Comparison of ENCODE assay signal across 1 cellular context in the genomic region with DNA sequence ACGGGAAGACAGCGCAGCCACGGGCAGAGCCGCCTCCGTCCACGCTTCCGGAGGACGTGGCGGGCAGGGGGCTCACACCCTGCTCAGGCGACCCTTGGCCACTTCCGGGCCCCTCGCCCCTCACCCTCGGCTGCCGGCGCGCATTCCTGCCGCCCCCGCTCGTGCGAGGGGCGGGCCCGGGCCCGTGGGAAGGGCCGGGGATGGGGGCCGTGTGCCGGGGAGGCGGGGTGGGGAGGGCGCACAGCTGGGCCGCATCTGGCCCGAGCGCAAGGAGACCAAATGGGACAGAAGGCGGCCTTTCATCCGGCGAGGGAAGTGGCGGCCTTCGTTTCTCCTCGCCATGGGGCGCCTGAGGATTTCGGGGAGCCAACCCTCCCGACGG.
TF ChIP-seq lines count a peak whose summit lies in the region.

No MANE protein-coding gene starts in this region.

TF ChIP-seq in GM23338, 12 proteins besides CTCF, POLR2A, EP300 and RAD21 (continued from another document):
- no peak for TF ChIP-seq ZNF462 (CRISPR knock-in tag; IDR thresholded peaks at IDR 0.05)
- TF ChIP-seq, protein P1, sequence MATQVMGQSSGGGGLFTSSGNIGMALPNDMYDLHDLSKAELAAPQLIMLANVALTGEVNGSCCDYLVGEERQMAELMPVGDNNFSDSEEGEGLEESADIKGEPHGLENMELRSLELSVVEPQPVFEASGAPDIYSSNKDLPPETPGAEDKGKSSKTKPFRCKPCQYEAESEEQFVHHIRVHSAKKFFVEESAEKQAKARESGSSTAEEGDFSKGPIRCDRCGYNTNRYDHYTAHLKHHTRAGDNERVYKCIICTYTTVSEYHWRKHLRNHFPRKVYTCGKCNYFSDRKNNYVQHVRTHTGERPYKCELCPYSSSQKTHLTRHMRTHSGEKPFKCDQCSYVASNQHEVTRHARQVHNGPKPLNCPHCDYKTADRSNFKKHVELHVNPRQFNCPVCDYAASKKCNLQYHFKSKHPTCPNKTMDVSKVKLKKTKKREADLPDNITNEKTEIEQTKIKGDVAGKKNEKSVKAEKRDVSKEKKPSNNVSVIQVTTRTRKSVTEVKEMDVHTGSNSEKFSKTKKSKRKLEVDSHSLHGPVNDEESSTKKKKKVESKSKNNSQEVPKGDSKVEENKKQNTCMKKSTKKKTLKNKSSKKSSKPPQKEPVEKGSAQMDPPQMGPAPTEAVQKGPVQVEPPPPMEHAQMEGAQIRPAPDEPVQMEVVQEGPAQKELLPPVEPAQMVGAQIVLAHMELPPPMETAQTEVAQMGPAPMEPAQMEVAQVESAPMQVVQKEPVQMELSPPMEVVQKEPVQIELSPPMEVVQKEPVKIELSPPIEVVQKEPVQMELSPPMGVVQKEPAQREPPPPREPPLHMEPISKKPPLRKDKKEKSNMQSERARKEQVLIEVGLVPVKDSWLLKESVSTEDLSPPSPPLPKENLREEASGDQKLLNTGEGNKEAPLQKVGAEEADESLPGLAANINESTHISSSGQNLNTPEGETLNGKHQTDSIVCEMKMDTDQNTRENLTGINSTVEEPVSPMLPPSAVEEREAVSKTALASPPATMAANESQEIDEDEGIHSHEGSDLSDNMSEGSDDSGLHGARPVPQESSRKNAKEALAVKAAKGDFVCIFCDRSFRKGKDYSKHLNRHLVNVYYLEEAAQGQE (IDR thresholded peaks at IDR 0.05; ENCODE audit: unreplicated experiment) = no peak
- TF ChIP-seq JUNB (IDR thresholded peaks at IDR 0.05; ENCODE audit: unreplicated experiment) = no peak
- TF ChIP-seq CREB1 (CRISPR knock-in tag; IDR thresholded peaks at IDR 0.05; ENCODE audit: low read depth) = no peak
- no peak for TF ChIP-seq NANOG (IDR thresholded peaks at IDR 0.05; ENCODE audit: borderline replicate concordance)
- TF ChIP-seq, protein P2, sequence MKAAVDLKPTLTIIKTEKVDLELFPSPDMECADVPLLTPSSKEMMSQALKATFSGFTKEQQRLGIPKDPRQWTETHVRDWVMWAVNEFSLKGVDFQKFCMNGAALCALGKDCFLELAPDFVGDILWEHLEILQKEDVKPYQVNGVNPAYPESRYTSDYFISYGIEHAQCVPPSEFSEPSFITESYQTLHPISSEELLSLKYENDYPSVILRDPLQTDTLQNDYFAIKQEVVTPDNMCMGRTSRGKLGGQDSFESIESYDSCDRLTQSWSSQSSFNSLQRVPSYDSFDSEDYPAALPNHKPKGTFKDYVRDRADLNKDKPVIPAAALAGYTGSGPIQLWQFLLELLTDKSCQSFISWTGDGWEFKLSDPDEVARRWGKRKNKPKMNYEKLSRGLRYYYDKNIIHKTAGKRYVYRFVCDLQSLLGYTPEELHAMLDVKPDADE (IDR thresholded peaks at IDR 0.05) = no peak
- no peak for TF ChIP-seq EZH2 (IDR thresholded peaks at IDR 0.05; ENCODE audit: low read depth, unreplicated experiment)
- no peak for TF ChIP-seq ZNF331 (CRISPR knock-in tag; IDR thresholded peaks at IDR 0.05; ENCODE audit: low read depth)
